In the genomic region with DNA sequence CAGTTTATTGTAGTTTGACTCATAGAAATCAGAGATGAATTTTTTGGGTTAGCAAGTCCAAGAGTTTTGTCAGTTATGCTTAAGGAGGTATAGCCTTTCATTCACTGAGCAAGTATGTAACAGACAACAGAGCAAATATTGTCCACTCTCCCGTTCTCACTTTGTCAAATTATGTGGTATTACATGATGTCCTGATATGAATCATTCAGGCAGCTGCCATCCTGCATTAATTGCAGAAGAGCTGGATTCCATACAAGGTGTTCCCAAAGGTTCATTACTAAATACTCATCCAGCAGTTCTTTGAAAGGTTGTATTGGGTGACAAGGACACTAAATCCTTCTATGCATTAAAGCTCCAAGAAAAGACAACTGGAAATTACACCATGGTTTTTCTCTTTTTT, we compare ENCODE assay signal across 1 cellular context.
TF ChIP-seq lines count a peak whose summit lies in the region.

No MANE protein-coding gene starts in this region.

TF ChIP-seq in HCT116, 20 proteins besides CTCF, POLR2A, EP300 and RAD21 (continued from another document):
- TF ChIP-seq, protein P1, sequence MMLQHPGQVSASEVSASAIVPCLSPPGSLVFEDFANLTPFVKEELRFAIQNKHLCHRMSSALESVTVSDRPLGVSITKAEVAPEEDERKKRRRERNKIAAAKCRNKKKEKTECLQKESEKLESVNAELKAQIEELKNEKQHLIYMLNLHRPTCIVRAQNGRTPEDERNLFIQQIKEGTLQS (IDR thresholded peaks at IDR 0.05) = no peak
- TF ChIP-seq SIN3A (IDR thresholded peaks at IDR 0.05; ENCODE audit: low read depth) = no peak
